Comparison of ENCODE assay signal across 3 cellular contexts in genomic region chr1:53088616-53089300, GRCh38.
TF ChIP-seq lines count a peak whose summit lies in the region.

No MANE protein-coding gene starts in this region.

TF ChIP-seq in SK-N-SH, 30 proteins besides CTCF, POLR2A, EP300 and RAD21 (continued from another document):
- TF ChIP-seq RCOR1 (IDR thresholded peaks at IDR 0.05; ENCODE audit: low read length), result no peak
- TF ChIP-seq NFIC (IDR thresholded peaks at IDR 0.05; ENCODE audit: borderline replicate concordance), result no peak
- TF ChIP-seq NRF1 (IDR thresholded peaks at IDR 0.05; ENCODE audit: low read depth, low read length), result no peak
- TF ChIP-seq FOXM1 (IDR thresholded peaks at IDR 0.05; ENCODE audit: low read depth), result no peak
- TF ChIP-seq MXI1 (IDR thresholded peaks at IDR 0.05; ENCODE audit: low read depth, low read length), result no peak
- TF ChIP-seq YY1 (IDR thresholded peaks at IDR 0.05; ENCODE audit: low read depth), result no peak
- TF ChIP-seq FOXJ3 (CRISPR knock-in tag; IDR thresholded peaks at IDR 0.05), result no peak
- no peak for TF ChIP-seq PBX3 (IDR thresholded peaks at IDR 0.05)
- no peak for TF ChIP-seq POLR2AphosphoS5 (IDR thresholded peaks at IDR 0.05; ENCODE audit: low read depth, low read length)
- TF ChIP-seq TAF1 (IDR thresholded peaks at IDR 0.05; ENCODE audit: borderline replicate concordance, low read depth, low read length), result no peak
- TF ChIP-seq GATA2 (CRISPR knock-in tag; IDR thresholded peaks at IDR 0.05), result no peak
- TF ChIP-seq USF1 (IDR thresholded peaks at IDR 0.05; ENCODE audit: borderline replicate concordance, low read depth), result no peak
- no peak for TF ChIP-seq RFX5 (IDR thresholded peaks at IDR 0.05; ENCODE audit: low read length)
- no peak for TF ChIP-seq EZH2phosphoT487 (IDR thresholded peaks at IDR 0.05; ENCODE audit: borderline replicate concordance, low read depth)
- TF ChIP-seq USF2 (IDR thresholded peaks at IDR 0.05; ENCODE audit: borderline replicate concordance, low read depth, low read length), result no peak

TF ChIP-seq in SK-N-SH treated with all-trans-retinoic acid at 6 μM for 48 hours, 23 proteins besides CTCF, POLR2A, EP300 and RAD21 (continued from another document):
- no peak for TF ChIP-seq TSHZ2 (CRISPR knock-in tag; IDR thresholded peaks at IDR 0.05)

TF ChIP-seq in HEK293T, 16 proteins besides CTCF, POLR2A, EP300 and RAD21 (continued from another document):
- TF ChIP-seq HDGF (IDR thresholded peaks at IDR 0.05; ENCODE audit: borderline replicate concordance), result no peak
- no peak for TF ChIP-seq ZNF384 (IDR thresholded peaks at IDR 0.05)
- TF ChIP-seq LEF1 (IDR thresholded peaks at IDR 0.05; ENCODE audit: borderline replicate concordance), result no peak
- no peak for TF ChIP-seq L3MBTL2 (conservative IDR thresholded peaks at IDR 0.05)
- TF ChIP-seq FOXM1 (IDR thresholded peaks at IDR 0.05; ENCODE audit: borderline replicate concordance), result no peak
- TF ChIP-seq CTBP1 (IDR thresholded peaks at IDR 0.05; ENCODE audit: borderline replicate concordance), result no peak
- TF ChIP-seq SP1 (IDR thresholded peaks at IDR 0.05), result no peak
- TF ChIP-seq PKNOX1 (IDR thresholded peaks at IDR 0.05), result no peak
